In the genomic region with DNA sequence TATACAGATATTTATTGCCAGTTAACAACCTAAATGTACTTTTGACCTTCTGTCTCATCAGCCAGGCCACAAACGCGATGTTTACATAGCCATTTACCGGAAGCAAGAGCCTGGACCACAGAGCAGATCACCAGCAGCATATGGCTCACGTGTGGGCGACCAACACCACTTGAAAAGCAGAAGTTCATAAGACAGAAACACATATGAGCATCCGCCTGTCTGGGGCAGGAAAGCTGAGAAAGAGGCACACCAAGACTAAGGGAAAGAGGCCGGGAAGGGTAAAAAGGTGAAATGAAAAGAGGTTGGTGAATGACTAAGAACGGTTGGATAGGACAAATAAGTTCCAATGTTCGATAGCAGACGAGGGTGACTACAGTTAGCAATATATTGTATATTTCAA, we compare ENCODE assay signal across 7 cellular contexts. TPM values are rescaled to one million over a fixed set of nuclear protein-coding genes. Genes with fewer than 3 reads are reported as not detected.
DNase-seq lines count a peak whose midpoint lies in the region; ATAC-seq, FAIRE-seq and TF ChIP-seq lines count a peak whose summit lies in the region.

No MANE protein-coding gene starts in this region.

- intact Hi-C loops in spleen (cut with DNase I; ENCODE audit: low total_unique reads) (no loop called here), ovary (cut with DNase I) (no loop called here)

- H3K9me3 Mint-ChIP-seq in activated naive CD4-positive, alpha-beta T cell treated with anti-CD3 and anti-CD28 coated beads, Interleukin-2, amount 50 U/mL, for 24 hours: no peaks in the 10 kb centered on the region

- no peak for TF ChIP-seq POLR2A in spleen (IDR thresholded peaks at IDR 0.05)
- no peak for TF ChIP-seq POLR2A in ovary (IDR thresholded peaks at IDR 0.05)

- H3K4me3 Mint-ChIP-seq in activated naive CD4-positive, alpha-beta T cell treated with anti-CD3 and anti-CD28 coated beads, Interleukin-2, amount 50 U/mL, for 24 hours: peak overlapping the region; percentile 77

- peaks cover 1% of the 10 kb centered on the region for H3K36me3 Mint-ChIP-seq in activated naive CD4-positive, alpha-beta T cell treated with anti-CD3 and anti-CD28 coated beads, Interleukin-2, amount 50 U/mL, for 24 hours

- TF ChIP-seq EP300 in ovary (IDR thresholded peaks at IDR 0.05): no peak

- peak; percentile 48 for DNase-seq in GM19239 (ENCODE audit: insufficient read length, low spot score)
- DNase-seq in SHP77 (lab: John Stamatoyannopoulos, UW): peak; percentile 69 to 80
- peak; percentile 84 for DNase-seq in spleen
- DNase-seq in ovary: no peak
- DNase-seq in NCI-H1436 treated with DMSO at 0.1 percent for 48 hours (lab: John Stamatoyannopoulos, UW): no peak

- H3K27me3 Mint-ChIP-seq in activated naive CD4-positive, alpha-beta T cell treated with anti-CD3 and anti-CD28 coated beads, Interleukin-2, amount 50 U/mL, for 24 hours: peaks cover 22% of the 10 kb centered on the region

- H3K9me3 ChIP-seq in spleen: no peaks in the 10 kb centered on the region
- no peaks in the 10 kb centered on the region for H3K9me3 ChIP-seq in ovary

- peak; percentile 97 for FAIRE-seq in GM19239 (lab: Jason Lieb, UNC)

- no peaks in the 10 kb centered on the region for H3K36me3 ChIP-seq in spleen
- H3K36me3 ChIP-seq in ovary: no peaks in the 10 kb centered on the region

- TF ChIP-seq CTCF in spleen (IDR thresholded peaks at IDR 0.05 in 8 of 11, conservative IDR thresholded peaks at IDR 0.05 in 3 of 11): no peak
- TF ChIP-seq CTCF in ovary (IDR thresholded peaks at IDR 0.05): no peak

- peak; percentile 95 for ATAC-seq in HG03025 (IDR thresholded peaks at IDR 0.05; ENCODE audit: low FRiP score, unreplicated experiment)

- WGBS in spleen, 5 donors: 11 to 33% (median 20%) methylated on average over 10 of the region's 10 CpGs
- WGBS in ovary, 3 donors: 76 to 82% (median 77%) methylated on average over 10 of the region's 10 CpGs

- H3K4me3 ChIP-seq in spleen: peak overlapping the region in 5 of 8 donors; percentile 41 to 73 (median 50)
- H3K4me3 ChIP-seq in ovary: no peak overlapping the region

- no peak overlapping the region for H3K27ac Mint-ChIP-seq in activated naive CD4-positive, alpha-beta T cell treated with anti-CD3 and anti-CD28 coated beads, Interleukin-2, amount 50 U/mL, for 24 hours

- peaks cover 0 to 41% (median 20%) of the 10 kb centered on the region in 7 donors for H3K27me3 ChIP-seq in spleen (replicated peaks in 1 of 7)
- H3K27me3 ChIP-seq in ovary: no peaks in the 10 kb centered on the region

- H3K4me1 ChIP-seq in spleen (peaks cover 7 to 47% (median 27%) of the 10 kb centered on the region in 6 donors), ovary (ENCODE audit: insufficient read depth) (no peaks in the 10 kb centered on the region)

- peaks cover 29% of the 10 kb centered on the region for H3K4me1 Mint-ChIP-seq in activated naive CD4-positive, alpha-beta T cell treated with anti-CD3 and anti-CD28 coated beads, Interleukin-2, amount 50 U/mL, for 24 hours

- H3K27ac ChIP-seq in spleen (peak overlapping the region in 2 of 8 donors; percentile 81 to 84), ovary (no peak overlapping the region)

RNA-seq across cellular contexts. Expression of a gene that starts 1.3 kb away (rescaled TPM):
- total RNA-seq in spleen: 10 to 100 TPM in 5 of 7 donors, 1 to 10 TPM in 2; 4.7 to 25.6 (median 14.6) TPM
- polyA plus RNA-seq in spleen: 1 to 10 TPM; 3.0 to 4.3 (median 3.3) TPM
- 10 to 100 TPM in 2 of 7 donors, 1 to 10 TPM in 5; 3.4 to 22.8 (median 8.1) TPM for total RNA-seq in ovary
- polyA plus RNA-seq in ovary: 1 to 10 TPM; 6.3 to 9.2 TPM

RNA-seq across cellular contexts. Expression of a gene that starts 28.9 kb away (rescaled TPM):
- 1 to 10 TPM in 2 of 7 donors, under 1 TPM in 5; 0.30 to 1.2 (median 0.76) TPM for total RNA-seq in spleen
- polyA plus RNA-seq in spleen: under 1 TPM; 0.08 to 0.26 (median 0.26) TPM
- total RNA-seq in ovary: 1 to 10 TPM; 1.7 to 7.6 (median 4.4) TPM
- 1 to 10 TPM; 3.5 to 4.0 TPM for polyA plus RNA-seq in ovary

Comparison
In these comparisons a context has a peak if more than half of its experiments do, and no peak if none do; other contexts are left out.
1. DNase-seq: peak in GM19239 (single experiment), SHP77 (2 of 2) and spleen (single experiment); none in ovary (0 of 5) and NCI-H1436 treated with DMSO at 0.1 percent for 48 hours (single experiment).